In the genomic region with DNA sequence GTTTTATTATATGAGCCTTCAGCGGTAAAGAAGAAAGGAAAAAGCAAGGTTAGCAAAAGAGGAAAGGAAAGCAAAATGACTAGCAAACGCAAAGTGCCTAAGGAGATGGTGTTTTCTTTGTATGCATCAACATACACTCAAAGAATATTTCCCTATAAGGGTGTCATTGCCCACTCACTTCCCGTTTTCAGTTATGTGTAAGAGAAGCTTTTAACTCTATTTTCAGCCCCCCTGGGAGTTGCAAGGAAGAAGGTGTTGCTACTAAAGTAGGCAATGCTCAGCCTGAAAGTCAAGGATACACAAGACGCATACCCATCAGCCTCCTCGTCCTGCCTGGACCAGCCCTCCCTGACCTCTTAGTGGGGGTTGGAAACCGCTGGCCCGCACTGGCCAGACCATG, we compare ENCODE assay signal across 12 cellular contexts.
DNase-seq lines count a peak whose midpoint lies in the region; ATAC-seq, FAIRE-seq and TF ChIP-seq lines count a peak whose summit lies in the region.
"Had no signal": no experiment of that assay in that cellular context is flagged by ENCODE, and none has a peak within 500 bp of the region (broad histone marks: within the 10 kb centered on the region; RNA-seq: fewer than 3 reads in every experiment).

No MANE protein-coding gene starts in this region.

- H3K27me3 Mint-ChIP-seq in activated T-cell treated with anti-CD3 and anti-CD28 coated beads, Interleukin-2, amount 50 U/mL, for 24 hours = no peaks in the 10 kb centered on the region

- no peak overlapping the region for H3K4me3 Mint-ChIP-seq in activated T-cell treated with anti-CD3 and anti-CD28 coated beads, Interleukin-2, amount 50 U/mL, for 24 hours
- H3K4me3 Mint-ChIP-seq: neural crest cell had no signal

- ATAC-seq in GM19397 (IDR thresholded peaks at IDR 0.05; ENCODE audit: unreplicated experiment) (peak; percentile 88), HG02885 (IDR thresholded peaks at IDR 0.05; ENCODE audit: poor library complexity, unreplicated experiment) (peak; percentile 80), left ventricle myocardium superior (no peak)
- ATAC-seq: Right ventricle myocardium inferior had no signal

- H3K9me3 Mint-ChIP-seq in activated T-cell treated with anti-CD3 and anti-CD28 coated beads, Interleukin-2, amount 50 U/mL, for 24 hours = no peaks in the 10 kb centered on the region
- H3K9me3 Mint-ChIP-seq: neural crest cell had no signal

- DNase-seq in GM12892 (ENCODE audit: insufficient read length) (peak; percentile 18), HTR-8/SVneo (ENCODE audit: insufficient read length, low spot score) (no peak), left ventricle myocardium superior (no peak), NCI-H1694 treated with DMSO at 0.1 percent for 48 hours (lab: John Stamatoyannopoulos, UW) (no peak), AG20443 (ENCODE audit: low spot score) (no peak)
- no peak for DNase-seq in activated T-cell treated with anti-CD3 and anti-CD28 coated beads, Interleukin-2, amount 50 U/mL, for 24 hours
- DNase-seq: activated CD4-positive, alpha-beta T cell treated with anti-CD3 and anti-CD28 coated beads for 1 hour; H7 had no signal

- H3K4me1 Mint-ChIP-seq in activated T-cell treated with anti-CD3 and anti-CD28 coated beads, Interleukin-2, amount 50 U/mL, for 24 hours (ENCODE audit: low read depth) = no peaks in the 10 kb centered on the region

- no peak overlapping the region for H3K27ac Mint-ChIP-seq in activated T-cell treated with anti-CD3 and anti-CD28 coated beads, Interleukin-2, amount 50 U/mL, for 24 hours

- intact Hi-C loops in left ventricle myocardium superior (cut with micrococcal nuclease) = no loop called here

- peak; percentile 74 for FAIRE-seq in GM12892 (lab: Jason Lieb, UNC)
- FAIRE-seq in HTR-8/SVneo (lab: Jason Lieb, UNC) = peak; percentile 40

- no peak for TF ChIP-seq POLR2A in GM12892 (IDR thresholded peaks at IDR 0.05; ENCODE audit: low read depth, low read length)

- H3K36me3 Mint-ChIP-seq in activated T-cell treated with anti-CD3 and anti-CD28 coated beads, Interleukin-2, amount 50 U/mL, for 24 hours (ENCODE audit: low read depth) = no peaks in the 10 kb centered on the region
